In genomic region chr2:96757477-96757860, GRCh38 we compare ENCODE assay signal across 14 cellular contexts. TPM values are rescaled to one million over a fixed set of nuclear protein-coding genes. Genes with fewer than 3 reads are reported as not detected.
A peak's percentile ranks its signal among the peaks of the same experiment; 100 is the strongest.
DNase-seq lines count a peak whose midpoint lies in the region; ATAC-seq and TF ChIP-seq lines count a peak whose summit lies in the region.
"Had no signal": no experiment of that assay in that cellular context is flagged by ENCODE, and none has a peak within 500 bp of the region (broad histone marks: within the 10 kb centered on the region; RNA-seq: fewer than 3 reads in every experiment).

No MANE protein-coding gene starts in this region.

- no peaks in the 10 kb centered on the region for H3K9me3 Mint-ChIP-seq in MCF 10A (ENCODE audit: unreplicated experiment)
- H3K9me3 Mint-ChIP-seq: CD8-positive, alpha-beta T cell had no signal

- in situ Hi-C loops in mammary epithelial cell (cut with MboI; ENCODE audit: low sequenced_read_pairs in 2 of 2), result no loop called here

- peak overlapping the region; percentile 85 for H3K23ac ChIP-seq in mesendoderm (ENCODE audit: low read length)

- DNase-seq in MCF 10A (ENCODE audit: unreplicated experiment), result no peak
- no peak for DNase-seq in breast epithelium (ENCODE audit: low spot score in 2 of 2)
- DNase-seq in mammary epithelial cell, result no peak
- no peak for DNase-seq in mesendoderm
- DNase-seq in amniotic stem cell (lab: John Stamatoyannopoulos, UW), result no peak
- DNase-seq: Calu3; CD8-positive, alpha-beta T cell; DMS79 treated with DMSO at 0.1 percent for 48 hours; EL had no signal

- TF ChIP-seq CTCF in MCF 10A (IDR thresholded peaks at IDR 0.05; ENCODE audit: unreplicated experiment), result no peak
- no peak for TF ChIP-seq CTCF in breast epithelium (IDR thresholded peaks at IDR 0.05)
- no peak for TF ChIP-seq CTCF in mammary epithelial cell (conservative IDR thresholded peaks at IDR 0.05 in 1 of 2, IDR thresholded peaks at IDR 0.05 in 1 of 2; ENCODE audit: extremely low read depth in 1 of 2, insufficient read depth in 1 of 2, low read depth in 1 of 2, low read length in 2 of 2)

- no peaks in the 10 kb centered on the region for H3K36me3 Mint-ChIP-seq in MCF 10A (ENCODE audit: insufficient read depth, unreplicated experiment)
- H3K36me3 Mint-ChIP-seq: CD8-positive, alpha-beta T cell had no signal

- POLR2A ChIA-PET in MCF 10A (lab: Yijun Ruan, JAX), result interaction anchor here (0.7 to 1.0 kb wide), 2 partner anchors 45 to 345 kb away, joined by 3 to 4 read pairs; no protein-coding TSS in a partner anchor

- WGBS in mammary epithelial cell (ENCODE audit: low coverage, missing lambda C conversion rate), result 74% methylated on average over 6 of the region's 6 CpGs
- WGBS in mesendoderm (ENCODE audit: extremely low coverage, insufficient coverage, low lambda C conversion rate), result no CpG with 5 or more reads among the region's 6 CpGs

- no peak overlapping the region for H3K9ac ChIP-seq in mammary epithelial cell (ENCODE audit: insufficient read depth, low read length)
- H3K9ac ChIP-seq in mesendoderm (ENCODE audit: low read length), result no peak overlapping the region
- H3K9ac ChIP-seq: BLaER1 treated with 17β-estradiol and CSF1 and Interleukin-3, amounts not matched to agents 10 nM and 100 nM had no signal

- H2BK120ac ChIP-seq in mesendoderm (ENCODE audit: low read depth, low read length), result no peak overlapping the region

- H2AFZ ChIP-seq in mammary epithelial cell (ENCODE audit: low read depth, low read length), result peak overlapping the region; percentile 69

- H3K4me3 ChIP-seq in breast epithelium (no peak overlapping the region), mammary epithelial cell (replicated peaks in 1 of 3; ENCODE audit: insufficient read depth in 1 of 3, low read depth in 2 of 3, low read length in 3 of 3) (no peak overlapping the region), mesendoderm (ENCODE audit: low read length) (no peak overlapping the region)
- H3K4me3 ChIP-seq: BLaER1 treated with 17β-estradiol and CSF1 and Interleukin-3, amounts not matched to agents 10 nM and 100 nM; GM12878; HAP-1 had no signal

- H3K4me1 Mint-ChIP-seq in MCF 10A (ENCODE audit: insufficient read depth, unreplicated experiment), result peaks cover 10% of the 10 kb centered on the region

- no peaks in the 10 kb centered on the region for H4K20me1 ChIP-seq in mammary epithelial cell (ENCODE audit: insufficient read depth, low read length)

- no peak overlapping the region for H3K4me3 Mint-ChIP-seq in MCF 10A (ENCODE audit: unreplicated experiment)
- H3K4me3 Mint-ChIP-seq: CD8-positive, alpha-beta T cell had no signal

- H3K79me2 ChIP-seq in mammary epithelial cell (ENCODE audit: insufficient read depth, low read length) (peaks cover 14% of the 10 kb centered on the region), mesendoderm (ENCODE audit: control insufficient read depth, insufficient read depth, low read length) (no peaks in the 10 kb centered on the region)

- no peak overlapping the region for H3K4ac ChIP-seq in mesendoderm (ENCODE audit: low read depth, low read length)

- H2AK5ac ChIP-seq in mesendoderm (ENCODE audit: low read length), result no peak overlapping the region

- H3K27ac ChIP-seq in breast epithelium (no peak overlapping the region), mammary epithelial cell (ENCODE audit: insufficient read depth, low read depth, low read length) (no peak overlapping the region), mesendoderm (ENCODE audit: low read depth, low read length) (no peak overlapping the region)
- H3K27ac ChIP-seq: BLaER1 treated with 17β-estradiol and CSF1 and Interleukin-3, amounts not matched to agents 10 nM and 100 nM had no signal

- no peak for TF ChIP-seq POLR2A in breast epithelium (IDR thresholded peaks at IDR 0.05)

- H3K79me1 ChIP-seq in mesendoderm (ENCODE audit: low read length), result peaks cover 6% of the 10 kb centered on the region

- H3K27me3 ChIP-seq in breast epithelium (no peaks in the 10 kb centered on the region), mammary epithelial cell (ENCODE audit: insufficient read depth, low read length) (no peaks in the 10 kb centered on the region), mesendoderm (ENCODE audit: insufficient read depth, low read length, poor library complexity) (no peaks in the 10 kb centered on the region)
- H3K27me3 ChIP-seq: BLaER1 treated with 17β-estradiol and CSF1 and Interleukin-3, amounts not matched to agents 10 nM and 100 nM had no signal

- H4K8ac ChIP-seq in mesendoderm (ENCODE audit: low read depth, low read length), result no peak overlapping the region

- H3K27me3 Mint-ChIP-seq in MCF 10A (ENCODE audit: insufficient read depth, unreplicated experiment), result no peaks in the 10 kb centered on the region

- intact Hi-C loops in MCF 10A (cut with micrococcal nuclease), result no loop called here
- intact Hi-C loops in breast epithelium (cut with DNase I; ENCODE audit: low total_unique reads), result no loop called here
- intact Hi-C loops in mammary epithelial cell (cut with micrococcal nuclease), result no loop called here

- peaks cover under 1 to 6% of the 10 kb centered on the region in 2 donors for H3K4me1 ChIP-seq in breast epithelium
- peaks cover 33% of the 10 kb centered on the region for H3K4me1 ChIP-seq in mammary epithelial cell (ENCODE audit: insufficient read depth, low read length)
- H3K4me1 ChIP-seq in mesendoderm (ENCODE audit: control insufficient read depth, low read depth, low read length), result peaks cover 11% of the 10 kb centered on the region

- H4K5ac ChIP-seq in mesendoderm (ENCODE audit: low read length), result no peak overlapping the region

- no peaks in the 10 kb centered on the region for H3K9me3 ChIP-seq in breast epithelium
- no peaks in the 10 kb centered on the region for H3K9me3 ChIP-seq in mammary epithelial cell (replicated peaks; ENCODE audit: insufficient read depth, low read length)
- H3K9me3 ChIP-seq: BLaER1 treated with 17β-estradiol and CSF1 and Interleukin-3, amounts not matched to agents 10 nM and 100 nM; HAP-1 had no signal

- H3K4me2 ChIP-seq in mammary epithelial cell (ENCODE audit: insufficient read depth, low read depth, low read length), result no peak overlapping the region
- H3K4me2 ChIP-seq in mesendoderm (ENCODE audit: low read length), result no peak overlapping the region
- H3K4me2 ChIP-seq: BLaER1 treated with 17β-estradiol and CSF1 and Interleukin-3, amounts not matched to agents 10 nM and 100 nM had no signal

- ATAC-seq in HG02678 (IDR thresholded peaks at IDR 0.05; ENCODE audit: unreplicated experiment) (no peak), HG02970 (IDR thresholded peaks at IDR 0.05; ENCODE audit: low FRiP score, unreplicated experiment) (no peak)
- ATAC-seq: CD8-positive, alpha-beta T cell; GM12878 had no signal

- no TSS peak for BruUV-seq in MCF 10A (replicated peaks; lab: Mats Ljungman, UMichigan)
- BruUV-seq in mammary epithelial cell (replicated peaks; lab: Mats Ljungman, UMichigan), result no TSS peak

- no peaks in the 10 kb centered on the region for H3K36me3 ChIP-seq in breast epithelium
- no peaks in the 10 kb centered on the region for H3K36me3 ChIP-seq in mammary epithelial cell (ENCODE audit: insufficient read depth, low read length)
- H3K36me3 ChIP-seq in mesendoderm (ENCODE audit: control insufficient read depth, insufficient read depth, low read length), result no peaks in the 10 kb centered on the region
- H3K36me3 ChIP-seq: BLaER1 treated with 17β-estradiol and CSF1 and Interleukin-3, amounts not matched to agents 10 nM and 100 nM; HAP-1 had no signal

- CTCF ChIA-PET in MCF 10A (lab: Yijun Ruan, JAX) (interaction anchor here (0.7 to 1.7 kb wide), 3 partner anchors 26 to 44 kb away, joined by 3 to 5 read pairs (median 3); no protein-coding TSS in a partner anchor), mammary epithelial cell (lab: Charles Lee; ENCODE audit: low non-redundant PET) (no interaction called here)

- dilution Hi-C loops in mammary epithelial cell (cut with HindIII; ENCODE audit: low sequenced_read_pairs), result no loop called here

- peak overlapping the region; percentile 49 for H3K27ac Mint-ChIP-seq in MCF 10A (ENCODE audit: low read depth, unreplicated experiment)
- H3K27ac Mint-ChIP-seq: CD8-positive, alpha-beta T cell had no signal

- H2BK15ac ChIP-seq in mesendoderm (replicated peaks; ENCODE audit: low read depth), result no peak overlapping the region

- H2BK5ac ChIP-seq in mesendoderm (ENCODE audit: low read length), result no peak overlapping the region

- H3K18ac ChIP-seq in mesendoderm (ENCODE audit: low read length), result no peak overlapping the region

- H3K56ac ChIP-seq in mesendoderm (ENCODE audit: low read length), result no peak overlapping the region

RNA-seq across cellular contexts. Expression of gene CNNM4, which starts 3.2 kb away (rescaled TPM):
- total RNA-seq in MCF 10A (2022), result 5.0 and 6.3 TPM in 2 replicates
- 10 to 100 TPM in 1 of 3 donors, 1 to 10 TPM in 2; 2.7 to 12.1 (median 9.5) TPM for total RNA-seq in breast epithelium
- total RNA-seq in mammary epithelial cell, result 1 to 10 TPM; 8.1 to 8.2 TPM
- polyA plus RNA-seq in mammary epithelial cell, result 7.8 TPM
- polyA minus RNA-seq in mammary epithelial cell, result 11.6 TPM
- polyA plus RNA-seq in mesendoderm (2013, experiment 1 of 2), result 8.3 TPM
- 7.8 TPM for polyA plus RNA-seq in mesendoderm (2013, experiment 2 of 2)

RNA-seq across cellular contexts. Expression of gene LMAN2L, which starts 17.6 kb away (rescaled TPM):
- total RNA-seq in MCF 10A (2022) (6.5 and 7.1 TPM in 2 replicates), breast epithelium (10 to 100 TPM; 21.9 to 39.8 (median 24.3) TPM), mammary epithelial cell (10 to 100 TPM; 15.3 to 17.3 TPM)
- polyA plus RNA-seq in mammary epithelial cell, result 18.2 TPM
- polyA minus RNA-seq in mammary epithelial cell, result 30.0 TPM
- 12.4 TPM for polyA plus RNA-seq in mesendoderm (2013, experiment 1 of 2)
- 12.0 TPM for polyA plus RNA-seq in mesendoderm (2013, experiment 2 of 2)

RNA-seq across cellular contexts. Expression of gene CNNM3, which starts 58.6 kb away (rescaled TPM):
- total RNA-seq in MCF 10A (2022) (9.1 and 9.9 TPM in 2 replicates), breast epithelium (10 to 100 TPM in 2 of 3 donors, 1 to 10 TPM in 1; 7.5 to 13.8 (median 11.8) TPM), mammary epithelial cell (1 to 10 TPM; 5.7 to 5.8 TPM)
- 5.0 TPM for polyA plus RNA-seq in mammary epithelial cell
- polyA minus RNA-seq in mammary epithelial cell, result 5.9 TPM
- polyA plus RNA-seq in mesendoderm (2013, experiment 1 of 2), result 10.9 TPM
- 10.7 TPM for polyA plus RNA-seq in mesendoderm (2013, experiment 2 of 2)
